1 cellular context compared by ENCODE assay signal in the genomic region with DNA sequence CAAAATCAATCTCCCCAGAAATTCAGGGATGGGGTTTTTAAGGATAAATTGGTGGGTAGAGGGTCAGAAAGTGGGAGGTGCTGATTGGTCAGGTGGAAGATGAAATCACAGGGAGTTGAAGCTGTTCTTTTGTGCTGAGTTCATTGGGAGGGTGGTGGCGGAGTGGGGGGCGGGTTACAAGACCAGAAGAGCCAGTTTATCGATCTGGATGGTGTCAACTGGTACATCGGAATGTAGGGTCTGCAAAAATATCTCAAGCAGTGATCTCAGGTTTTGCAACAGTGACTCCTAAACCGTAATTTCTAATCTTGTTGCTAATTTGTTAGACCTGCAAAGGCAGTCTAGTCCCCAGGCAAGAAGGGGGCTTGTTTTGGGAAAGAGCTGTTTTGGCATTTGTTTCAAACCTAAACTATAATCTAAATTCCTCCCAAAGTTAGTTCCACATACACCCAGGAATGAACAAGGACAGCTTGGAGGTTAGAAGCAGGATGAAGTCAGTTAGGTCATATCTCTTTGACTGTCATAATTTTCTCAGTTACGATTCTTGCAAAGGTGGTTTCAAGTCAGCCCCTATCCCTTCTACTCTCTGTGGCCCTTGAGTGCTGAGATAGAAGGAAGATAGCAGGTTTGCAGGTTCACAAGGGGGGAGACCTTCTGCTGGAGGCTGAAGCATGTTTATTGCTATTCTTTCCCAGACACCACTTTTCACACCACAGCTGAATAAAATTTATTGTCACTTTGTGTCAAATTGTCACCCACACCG.
TF ChIP-seq lines count a peak whose summit lies in the region.

No MANE protein-coding gene starts in this region.

TF ChIP-seq in K562, 482 proteins besides CTCF, POLR2A, EP300 and RAD21:
- TF ChIP-seq, protein P1, sequence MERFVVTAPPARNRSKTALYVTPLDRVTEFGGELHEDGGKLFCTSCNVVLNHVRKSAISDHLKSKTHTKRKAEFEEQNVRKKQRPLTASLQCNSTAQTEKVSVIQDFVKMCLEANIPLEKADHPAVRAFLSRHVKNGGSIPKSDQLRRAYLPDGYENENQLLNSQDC (CRISPR knock-in tag; IDR thresholded peaks at IDR 0.05) = no peak
- TF ChIP-seq PML (IDR thresholded peaks at IDR 0.05; ENCODE audit: low read length) (no peak), GTF2A2 (tag; IDR thresholded peaks at IDR 0.05) (no peak), POLR2B (IDR thresholded peaks at IDR 0.05; ENCODE audit: low read depth, partially characterized antibody) (no peak), BACH1 (tag; IDR thresholded peaks at IDR 0.05) (no peak), NUFIP1 (IDR thresholded peaks at IDR 0.05; ENCODE audit: partially characterized antibody) (no peak), MCM5 (IDR thresholded peaks at IDR 0.05; ENCODE audit: low read depth) (no peak), RBM39 (optimal IDR thresholded peaks at IDR 0.05; ENCODE audit: low read depth, low read length) (no peak)
- TF ChIP-seq, protein P2, sequence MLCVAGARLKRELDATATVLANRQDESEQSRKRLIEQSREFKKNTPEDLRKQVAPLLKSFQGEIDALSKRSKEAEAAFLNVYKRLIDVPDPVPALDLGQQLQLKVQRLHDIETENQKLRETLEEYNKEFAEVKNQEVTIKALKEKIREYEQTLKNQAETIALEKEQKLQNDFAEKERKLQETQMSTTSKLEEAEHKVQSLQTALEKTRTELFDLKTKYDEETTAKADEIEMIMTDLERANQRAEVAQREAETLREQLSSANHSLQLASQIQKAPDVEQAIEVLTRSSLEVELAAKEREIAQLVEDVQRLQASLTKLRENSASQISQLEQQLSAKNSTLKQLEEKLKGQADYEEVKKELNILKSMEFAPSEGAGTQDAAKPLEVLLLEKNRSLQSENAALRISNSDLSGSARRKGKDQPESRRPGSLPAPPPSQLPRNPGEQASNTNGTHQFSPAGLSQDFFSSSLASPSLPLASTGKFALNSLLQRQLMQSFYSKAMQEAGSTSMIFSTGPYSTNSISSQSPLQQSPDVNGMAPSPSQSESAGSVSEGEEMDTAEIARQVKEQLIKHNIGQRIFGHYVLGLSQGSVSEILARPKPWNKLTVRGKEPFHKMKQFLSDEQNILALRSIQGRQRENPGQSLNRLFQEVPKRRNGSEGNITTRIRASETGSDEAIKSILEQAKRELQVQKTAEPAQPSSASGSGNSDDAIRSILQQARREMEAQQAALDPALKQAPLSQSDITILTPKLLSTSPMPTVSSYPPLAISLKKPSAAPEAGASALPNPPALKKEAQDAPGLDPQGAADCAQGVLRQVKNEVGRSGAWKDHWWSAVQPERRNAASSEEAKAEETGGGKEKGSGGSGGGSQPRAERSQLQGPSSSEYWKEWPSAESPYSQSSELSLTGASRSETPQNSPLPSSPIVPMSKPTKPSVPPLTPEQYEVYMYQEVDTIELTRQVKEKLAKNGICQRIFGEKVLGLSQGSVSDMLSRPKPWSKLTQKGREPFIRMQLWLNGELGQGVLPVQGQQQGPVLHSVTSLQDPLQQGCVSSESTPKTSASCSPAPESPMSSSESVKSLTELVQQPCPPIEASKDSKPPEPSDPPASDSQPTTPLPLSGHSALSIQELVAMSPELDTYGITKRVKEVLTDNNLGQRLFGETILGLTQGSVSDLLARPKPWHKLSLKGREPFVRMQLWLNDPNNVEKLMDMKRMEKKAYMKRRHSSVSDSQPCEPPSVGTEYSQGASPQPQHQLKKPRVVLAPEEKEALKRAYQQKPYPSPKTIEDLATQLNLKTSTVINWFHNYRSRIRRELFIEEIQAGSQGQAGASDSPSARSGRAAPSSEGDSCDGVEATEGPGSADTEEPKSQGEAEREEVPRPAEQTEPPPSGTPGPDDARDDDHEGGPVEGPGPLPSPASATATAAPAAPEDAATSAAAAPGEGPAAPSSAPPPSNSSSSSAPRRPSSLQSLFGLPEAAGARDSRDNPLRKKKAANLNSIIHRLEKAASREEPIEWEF (CRISPR knock-in tag; IDR thresholded peaks at IDR 0.05) = no peak
- TF ChIP-seq, protein P3, sequence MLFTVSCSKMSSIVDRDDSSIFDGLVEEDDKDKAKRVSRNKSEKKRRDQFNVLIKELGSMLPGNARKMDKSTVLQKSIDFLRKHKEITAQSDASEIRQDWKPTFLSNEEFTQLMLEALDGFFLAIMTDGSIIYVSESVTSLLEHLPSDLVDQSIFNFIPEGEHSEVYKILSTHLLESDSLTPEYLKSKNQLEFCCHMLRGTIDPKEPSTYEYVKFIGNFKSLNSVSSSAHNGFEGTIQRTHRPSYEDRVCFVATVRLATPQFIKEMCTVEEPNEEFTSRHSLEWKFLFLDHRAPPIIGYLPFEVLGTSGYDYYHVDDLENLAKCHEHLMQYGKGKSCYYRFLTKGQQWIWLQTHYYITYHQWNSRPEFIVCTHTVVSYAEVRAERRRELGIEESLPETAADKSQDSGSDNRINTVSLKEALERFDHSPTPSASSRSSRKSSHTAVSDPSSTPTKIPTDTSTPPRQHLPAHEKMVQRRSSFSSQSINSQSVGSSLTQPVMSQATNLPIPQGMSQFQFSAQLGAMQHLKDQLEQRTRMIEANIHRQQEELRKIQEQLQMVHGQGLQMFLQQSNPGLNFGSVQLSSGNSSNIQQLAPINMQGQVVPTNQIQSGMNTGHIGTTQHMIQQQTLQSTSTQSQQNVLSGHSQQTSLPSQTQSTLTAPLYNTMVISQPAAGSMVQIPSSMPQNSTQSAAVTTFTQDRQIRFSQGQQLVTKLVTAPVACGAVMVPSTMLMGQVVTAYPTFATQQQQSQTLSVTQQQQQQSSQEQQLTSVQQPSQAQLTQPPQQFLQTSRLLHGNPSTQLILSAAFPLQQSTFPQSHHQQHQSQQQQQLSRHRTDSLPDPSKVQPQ (CRISPR knock-in tag; IDR thresholded peaks at IDR 0.05; ENCODE audit: borderline replicate concordance) = no peak
- TF ChIP-seq, protein P4, sequence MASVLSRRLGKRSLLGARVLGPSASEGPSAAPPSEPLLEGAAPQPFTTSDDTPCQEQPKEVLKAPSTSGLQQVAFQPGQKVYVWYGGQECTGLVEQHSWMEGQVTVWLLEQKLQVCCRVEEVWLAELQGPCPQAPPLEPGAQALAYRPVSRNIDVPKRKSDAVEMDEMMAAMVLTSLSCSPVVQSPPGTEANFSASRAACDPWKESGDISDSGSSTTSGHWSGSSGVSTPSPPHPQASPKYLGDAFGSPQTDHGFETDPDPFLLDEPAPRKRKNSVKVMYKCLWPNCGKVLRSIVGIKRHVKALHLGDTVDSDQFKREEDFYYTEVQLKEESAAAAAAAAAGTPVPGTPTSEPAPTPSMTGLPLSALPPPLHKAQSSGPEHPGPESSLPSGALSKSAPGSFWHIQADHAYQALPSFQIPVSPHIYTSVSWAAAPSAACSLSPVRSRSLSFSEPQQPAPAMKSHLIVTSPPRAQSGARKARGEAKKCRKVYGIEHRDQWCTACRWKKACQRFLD (CRISPR knock-in tag; IDR thresholded peaks at IDR 0.05) = no peak
TF ChIP-seq in K562: peak in this region for 0.
